Comparison of ENCODE assay signal across 11 cellular contexts in the genomic region with DNA sequence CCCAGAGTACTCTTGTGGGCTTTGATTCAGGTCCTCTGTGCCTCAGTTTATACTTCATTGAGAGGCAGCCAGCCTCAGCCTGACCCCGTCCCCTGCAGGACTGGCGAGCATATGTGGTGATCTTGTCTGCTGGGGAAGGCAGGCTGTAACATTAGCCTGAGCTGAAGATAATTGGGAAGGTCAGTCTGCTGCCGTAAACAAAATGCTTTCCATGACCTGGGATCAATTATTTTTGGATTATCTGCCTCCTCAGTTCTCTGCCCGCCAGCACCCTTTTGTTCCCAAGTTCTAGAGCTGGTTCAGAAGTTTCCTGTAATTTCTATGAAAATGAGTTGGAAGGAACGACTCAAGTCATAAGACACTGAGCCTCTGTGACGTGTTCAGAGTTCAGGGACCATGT. TPM values are rescaled to one million over a fixed set of nuclear protein-coding genes. Genes with fewer than 3 reads are reported as not detected.
DNase-seq lines count a peak whose midpoint lies in the region; ATAC-seq and TF ChIP-seq lines count a peak whose summit lies in the region.
"Had no signal": no experiment of that assay in that cellular context is flagged by ENCODE, and none has a peak within 500 bp of the region (broad histone marks: within the 10 kb centered on the region; RNA-seq: fewer than 3 reads in every experiment).

No MANE protein-coding gene starts in this region.

- no peaks in the 10 kb centered on the region for H3K9me3 Mint-ChIP-seq in CD4-positive, alpha-beta T cell
- no peaks in the 10 kb centered on the region for H3K9me3 Mint-ChIP-seq in activated naive CD8-positive, alpha-beta T cell treated with anti-CD3 and anti-CD28 coated beads, Interleukin-2, amount 50 U/mL, for 24 hours
- H3K9me3 Mint-ChIP-seq in neural crest cell, result no peaks in the 10 kb centered on the region

- H3K27ac ChIP-seq in CD4-positive, alpha-beta T cell (ENCODE audit: low read depth, low read length), result peak overlapping the region; percentile 9
- peak overlapping the region; percentile 50 for H3K27ac ChIP-seq in HUES48 (ENCODE audit: low read depth, low read length)
- H3K27ac ChIP-seq: SK-N-MC had no signal

- no peak for ATAC-seq in CD4-positive, alpha-beta T cell (ENCODE audit: poor library complexity)
- ATAC-seq in activated naive CD8-positive, alpha-beta T cell treated with anti-CD3 and anti-CD28 coated beads, Interleukin-2, amount 50 U/mL, for 24 hours, result no peak
- no peak for ATAC-seq in GM19455 (IDR thresholded peaks at IDR 0.05; ENCODE audit: unreplicated experiment)

- POLR2A ChIA-PET in CD4-positive, alpha-beta T cell (lab: Charles Lee), result interaction anchor here (1.1 to 7.0 kb wide), 5 partner anchors 19 to 175 kb away, joined by 3 to 193 read pairs (median 4); a partner anchor contains a TSS

- peaks cover 13% of the 10 kb centered on the region; the same call in 1 of the 2 replicates for H3K36me3 ChIP-seq in HUES48 (ENCODE audit: control insufficient read depth, insufficient read depth, low read length)

- H3K4me3 Mint-ChIP-seq in CD4-positive, alpha-beta T cell, result peak overlapping the region; percentile 99
- H3K4me3 Mint-ChIP-seq in activated naive CD8-positive, alpha-beta T cell treated with anti-CD3 and anti-CD28 coated beads, Interleukin-2, amount 50 U/mL, for 24 hours, result peak overlapping the region; percentile 91
- peak overlapping the region; percentile 13 for H3K4me3 Mint-ChIP-seq in neural crest cell

- DNase-seq in CD4-positive, alpha-beta T cell, result no peak
- no peak for DNase-seq in activated naive CD8-positive, alpha-beta T cell treated with anti-CD3 and anti-CD28 coated beads, Interleukin-2, amount 50 U/mL, for 24 hours
- no peak for DNase-seq in neural crest cell (ENCODE audit: low read depth, low spot score)
- DNase-seq in NCI-H345 treated with DMSO at 0.1 percent for 48 hours (lab: John Stamatoyannopoulos, UW; ENCODE audit: unreplicated experiment), result no peak
- no peak for DNase-seq in nucleus accumbens (lab: John Stamatoyannopoulos, UW)
- DNase-seq: amniotic stem cell, dermis blood vessel endothelial cell, NCI-H2107 had no signal

- intact Hi-C loops in CD4-positive, alpha-beta T cell (cut with DNase I, micrococcal nuclease), result no loop called here

- CTCF ChIA-PET in CD4-positive, alpha-beta T cell (lab: Charles Lee), result interaction anchor here (3.2 to 6.1 kb wide), 2 partner anchors 38 to 78 kb away, joined by 12 to 45 read pairs; a partner anchor contains a TSS

- H3K4me1 Mint-ChIP-seq in CD4-positive, alpha-beta T cell (ENCODE audit: low read depth), result peaks cover 73% of the 10 kb centered on the region
- H3K4me1 Mint-ChIP-seq in activated naive CD8-positive, alpha-beta T cell treated with anti-CD3 and anti-CD28 coated beads, Interleukin-2, amount 50 U/mL, for 24 hours, result peaks cover 76% of the 10 kb centered on the region
- peaks cover 50% of the 10 kb centered on the region for H3K4me1 Mint-ChIP-seq in neural crest cell

- H3K9ac ChIP-seq in HUES48 (ENCODE audit: low read depth, low read length), result no peak overlapping the region

- H3K27me3 Mint-ChIP-seq in CD4-positive, alpha-beta T cell, result no peaks in the 10 kb centered on the region
- H3K27me3 Mint-ChIP-seq in activated naive CD8-positive, alpha-beta T cell treated with anti-CD3 and anti-CD28 coated beads, Interleukin-2, amount 50 U/mL, for 24 hours, result no peaks in the 10 kb centered on the region
- H3K27me3 Mint-ChIP-seq in neural crest cell (ENCODE audit: low read depth), result no peaks in the 10 kb centered on the region

- peaks cover 37% of the 10 kb centered on the region for H3K4me1 ChIP-seq in HUES48 (ENCODE audit: control insufficient read depth, insufficient read depth, low read length)

- H3K27me3 ChIP-seq in CD4-positive, alpha-beta T cell (ENCODE audit: control insufficient read depth, insufficient read depth, low read length), result no peaks in the 10 kb centered on the region
- no peaks in the 10 kb centered on the region for H3K27me3 ChIP-seq in HUES48 (ENCODE audit: control insufficient read depth, insufficient read depth, low read length)

- peak overlapping the region; percentile 99 for H3K27ac Mint-ChIP-seq in CD4-positive, alpha-beta T cell
- H3K27ac Mint-ChIP-seq in activated naive CD8-positive, alpha-beta T cell treated with anti-CD3 and anti-CD28 coated beads, Interleukin-2, amount 50 U/mL, for 24 hours, result peak overlapping the region; percentile 99
- no peak overlapping the region for H3K27ac Mint-ChIP-seq in neural crest cell (ENCODE audit: unreplicated experiment)

- TF ChIP-seq CTCF in CD4-positive, alpha-beta T cell (IDR thresholded peaks at IDR 0.05), result no peak
- TF ChIP-seq CTCF in neural crest cell (conservative IDR thresholded peaks at IDR 0.05), result no peak

- H3K4me3 ChIP-seq in HUES48 (ENCODE audit: low read depth, low read length), result no peak overlapping the region
- H3K4me3 ChIP-seq: SK-N-MC had no signal

- H3K36me3 Mint-ChIP-seq in CD4-positive, alpha-beta T cell (ENCODE audit: low read depth), result peaks cover 61% of the 10 kb centered on the region
- H3K36me3 Mint-ChIP-seq in activated naive CD8-positive, alpha-beta T cell treated with anti-CD3 and anti-CD28 coated beads, Interleukin-2, amount 50 U/mL, for 24 hours (ENCODE audit: low read depth), result peaks cover 41% of the 10 kb centered on the region
- H3K36me3 Mint-ChIP-seq in neural crest cell (ENCODE audit: low read depth), result no peaks in the 10 kb centered on the region

- no peaks in the 10 kb centered on the region for H3K9me3 ChIP-seq in CD4-positive, alpha-beta T cell (ENCODE audit: control insufficient read depth, low read length)
- no peaks in the 10 kb centered on the region for H3K9me3 ChIP-seq in HUES48 (ENCODE audit: control insufficient read depth, insufficient read depth, low read length)

RNA-seq across cellular contexts. Expression of a gene that starts 4.5 kb away (rescaled TPM):
- total RNA-seq in CD4-positive, alpha-beta T cell, result 10 to 100 TPM; 39.7 to 42.3 TPM
- total RNA-seq in neural crest cell, result 13.7 and 15.1 TPM in 2 replicates

RNA-seq across cellular contexts. Expression of a gene that starts 38.7 kb away (rescaled TPM):
- total RNA-seq in CD4-positive, alpha-beta T cell, result 10 to 100 TPM in 1 of 2 experiments, 1 to 10 TPM in 1; 9.8 to 11.9 TPM
- 0.57 and 0.63 TPM in 2 replicates for total RNA-seq in neural crest cell
- total RNA-seq: dermis blood vessel endothelial cell had no signal

RNA-seq across cellular contexts. Expression of a gene that starts 50.0 kb away (rescaled TPM):
- 10 to 100 TPM; 60.4 to 62.6 TPM for total RNA-seq in CD4-positive, alpha-beta T cell
- total RNA-seq in neural crest cell, result 79.2 and 85.6 TPM in 2 replicates

Comparison
In these comparisons a context has a peak if more than half of its experiments do, and no peak if none do; other contexts are left out.
1. H3K4me3 Mint-ChIP-seq: peak in every context shown above with its lines; median percentile 99 in CD4-positive, alpha-beta T cell; 91 in activated naive CD8-positive, alpha-beta T cell treated with anti-CD3 and anti-CD28 coated beads, Interleukin-2, amount 50 U/mL, for 24 hours; 13 in neural crest cell.